In genomic region chr7:150754950-150755349, GRCh38 we compare ENCODE assay signal across 20 cellular contexts. TPM values are rescaled to one million over a fixed set of nuclear protein-coding genes. Genes with fewer than 3 reads are reported as not detected.
DNase-seq lines count a peak whose midpoint lies in the region; ATAC-seq, FAIRE-seq and TF ChIP-seq lines count a peak whose summit lies in the region.
"Had no signal": no experiment of that assay in that cellular context is flagged by ENCODE, and none has a peak within 500 bp of the region (broad histone marks: within the 10 kb centered on the region; RNA-seq: fewer than 3 reads in every experiment).

No MANE protein-coding gene starts in this region.

- peak overlapping the region; percentile 63 for H3K4me3 Mint-ChIP-seq in activated T-cell treated with anti-CD3 and anti-CD28 coated beads, Interleukin-2, amount 50 U/mL, for 4 hours
- no peak overlapping the region for H3K4me3 Mint-ChIP-seq in astrocyte (ENCODE audit: unreplicated experiment)
- H3K4me3 Mint-ChIP-seq in stimulated activated naive CD8-positive, alpha-beta T cell treated with anti-CD3 and anti-CD28 coated beads, Interleukin-15, Interleukin-2, amounts not matched to agents 100 ng/mL and 50 ng/mL, for 24 hours, result peak overlapping the region; percentile 71
- H3K4me3 Mint-ChIP-seq: nephron had no signal

- TF ChIP-seq CTCF in Loucy (conservative IDR thresholded peaks at IDR 0.05; ENCODE audit: low read length) (no peak), astrocyte (IDR thresholded peaks at IDR 0.05; ENCODE audit: insufficient read depth, low read depth, low read length) (no peak), smooth muscle cell (IDR thresholded peaks at IDR 0.05; ENCODE audit: borderline replicate concordance, insufficient read depth, poor library complexity, severe bottlenecking) (no peak), uterus (IDR thresholded peaks at IDR 0.05) (no peak)

- H3K79me2 ChIP-seq in Loucy (ENCODE audit: insufficient read depth, low read length) (no peaks in the 10 kb centered on the region), astrocyte (ENCODE audit: insufficient read depth, low read length) (no peaks in the 10 kb centered on the region), smooth muscle cell (ENCODE audit: low read depth) (no peaks in the 10 kb centered on the region)
- H3K79me2 ChIP-seq: hepatocyte had no signal

- H3K36me3 Mint-ChIP-seq in activated T-cell treated with anti-CD3 and anti-CD28 coated beads, Interleukin-2, amount 50 U/mL, for 4 hours (ENCODE audit: insufficient read depth), result no peaks in the 10 kb centered on the region
- H3K36me3 Mint-ChIP-seq in astrocyte (ENCODE audit: low read depth, unreplicated experiment), result no peaks in the 10 kb centered on the region
- H3K36me3 Mint-ChIP-seq in stimulated activated naive CD8-positive, alpha-beta T cell treated with anti-CD3 and anti-CD28 coated beads, Interleukin-15, Interleukin-2, amounts not matched to agents 100 ng/mL and 50 ng/mL, for 24 hours (ENCODE audit: low read depth), result no peaks in the 10 kb centered on the region

- H4K20me1 ChIP-seq in Loucy (ENCODE audit: insufficient read depth, low read length, poor library complexity, severe bottlenecking) (no peaks in the 10 kb centered on the region), astrocyte (ENCODE audit: insufficient read depth, low read length) (no peaks in the 10 kb centered on the region), smooth muscle cell (ENCODE audit: low read depth) (no peaks in the 10 kb centered on the region)

- TF ChIP-seq POLR2A in uterus (IDR thresholded peaks at IDR 0.05), result no peak

- peak overlapping the region; percentile 47 for H3K27ac Mint-ChIP-seq in astrocyte (ENCODE audit: unreplicated experiment)
- H3K27ac Mint-ChIP-seq in stimulated activated naive CD8-positive, alpha-beta T cell treated with anti-CD3 and anti-CD28 coated beads, Interleukin-15, Interleukin-2, amounts not matched to agents 100 ng/mL and 50 ng/mL, for 24 hours, result peak overlapping the region; percentile 96
- H3K27ac Mint-ChIP-seq: nephron had no signal

- H3K9me3 Mint-ChIP-seq in activated T-cell treated with anti-CD3 and anti-CD28 coated beads, Interleukin-2, amount 50 U/mL, for 4 hours, result no peaks in the 10 kb centered on the region
- no peaks in the 10 kb centered on the region for H3K9me3 Mint-ChIP-seq in astrocyte (ENCODE audit: unreplicated experiment)
- H3K9me3 Mint-ChIP-seq in stimulated activated naive CD8-positive, alpha-beta T cell treated with anti-CD3 and anti-CD28 coated beads, Interleukin-15, Interleukin-2, amounts not matched to agents 100 ng/mL and 50 ng/mL, for 24 hours, result no peaks in the 10 kb centered on the region

- no peak for FAIRE-seq in astrocyte (lab: Jason Lieb, UNC)
- FAIRE-seq: D721Med, H1 had no signal

- H3F3A ChIP-seq in Loucy (ENCODE audit: low read depth) (peaks cover 9% of the 10 kb centered on the region; the same call in 1 of the 2 replicates), smooth muscle cell (ENCODE audit: low read depth) (no peaks in the 10 kb centered on the region)

- ATAC-seq in activated T-cell treated with anti-CD3 and anti-CD28 coated beads, Interleukin-2, amount 50 U/mL, for 4 hours, result peak; percentile 48 to 52
- ATAC-seq: left colon had no signal

- no peaks in the 10 kb centered on the region for H3K36me3 ChIP-seq in Loucy (ENCODE audit: insufficient read depth, low read length)
- no peaks in the 10 kb centered on the region for H3K36me3 ChIP-seq in astrocyte (ENCODE audit: insufficient read depth, low read length)
- H3K36me3 ChIP-seq in smooth muscle cell (ENCODE audit: low read depth), result no peaks in the 10 kb centered on the region
- H3K36me3 ChIP-seq in uterus, result no peaks in the 10 kb centered on the region
- H3K36me3 ChIP-seq: colonic mucosa, esophagus squamous epithelium had no signal

- H3K4me3 ChIP-seq in Loucy (ENCODE audit: low read length, poor library complexity, severe bottlenecking) (peak overlapping the region; percentile 61), astrocyte (ENCODE audit: insufficient read depth, low read depth, low read length) (no peak overlapping the region), smooth muscle cell (no peak overlapping the region), uterus (no peak overlapping the region)
- H3K4me3 ChIP-seq: colonic mucosa, esophagus squamous epithelium, hepatocyte had no signal

- H3K9ac ChIP-seq in Loucy (ENCODE audit: low read depth, low read length, poor library complexity, severe bottlenecking) (peak overlapping the region; percentile 65), astrocyte (ENCODE audit: low read length) (no peak overlapping the region), smooth muscle cell (ENCODE audit: low read depth) (no peak overlapping the region)
- H3K9ac ChIP-seq: KMS-11 had no signal

- no peaks in the 10 kb centered on the region for H3K27me3 Mint-ChIP-seq in activated T-cell treated with anti-CD3 and anti-CD28 coated beads, Interleukin-2, amount 50 U/mL, for 4 hours (ENCODE audit: low read depth)
- no peaks in the 10 kb centered on the region for H3K27me3 Mint-ChIP-seq in astrocyte (ENCODE audit: low read depth, unreplicated experiment)
- no peaks in the 10 kb centered on the region for H3K27me3 Mint-ChIP-seq in stimulated activated naive CD8-positive, alpha-beta T cell treated with anti-CD3 and anti-CD28 coated beads, Interleukin-15, Interleukin-2, amounts not matched to agents 100 ng/mL and 50 ng/mL, for 24 hours

- H3K9me3 ChIP-seq in Loucy (ENCODE audit: insufficient read depth, low read depth, low read length) (no peaks in the 10 kb centered on the region), astrocyte (ENCODE audit: insufficient read depth, low read depth, low read length) (no peaks in the 10 kb centered on the region), smooth muscle cell (replicated peaks; ENCODE audit: low read depth) (no peaks in the 10 kb centered on the region), uterus (no peaks in the 10 kb centered on the region)
- H3K9me3 ChIP-seq: colonic mucosa, esophagus squamous epithelium had no signal

- H3K27ac ChIP-seq in astrocyte (ENCODE audit: low read depth, low read length) (no peak overlapping the region), smooth muscle cell (ENCODE audit: low read depth) (no peak overlapping the region), uterus (peak overlapping the region in 1 of 2 donors; percentile 44)
- H3K27ac ChIP-seq: hepatocyte, KMS-11, RWPE1 had no signal

- intact Hi-C loops in uterus (cut with DNase I; ENCODE audit: low total_unique reads), result no loop called here

- DNase-seq in activated T-cell treated with anti-CD3 and anti-CD28 coated beads, Interleukin-2, amount 50 U/mL, for 4 hours, result no peak
- no peak for DNase-seq in activated T-cell treated with anti-CD3 and anti-CD28 coated beads, Interleukin-2, amount 50 U/mL, for 1 hour
- DNase-seq in astrocyte (ENCODE audit: low read depth) (no peak), smooth muscle cell (lab: John Stamatoyannopoulos, UW; ENCODE audit: unreplicated experiment) (no peak), NCI-H82 (lab: John Stamatoyannopoulos, UW) (no peak), uterus (no peak)
- DNase-seq: colonic mucosa, esophagus squamous epithelium, left colon, NCI-H187 treated with DMSO at 0.1 percent for 48 hours, NCI-H69, retina had no signal

- H3K27me3 ChIP-seq in Loucy (ENCODE audit: insufficient read depth, low read length, poor library complexity, severe bottlenecking), result no peaks in the 10 kb centered on the region
- no peaks in the 10 kb centered on the region for H3K27me3 ChIP-seq in astrocyte (ENCODE audit: insufficient read depth, low read length)
- H3K27me3 ChIP-seq in smooth muscle cell (ENCODE audit: low read depth), result peaks cover 16% of the 10 kb centered on the region
- H3K27me3 ChIP-seq in uterus, result no peaks in the 10 kb centered on the region
- H3K27me3 ChIP-seq: colonic mucosa, esophagus squamous epithelium had no signal

- H2AFZ ChIP-seq in Loucy (ENCODE audit: low read length) (no peak overlapping the region), astrocyte (ENCODE audit: low read depth, low read length) (no peak overlapping the region), smooth muscle cell (ENCODE audit: low read depth) (no peak overlapping the region)
- H2AFZ ChIP-seq: hepatocyte had no signal

- peak overlapping the region; percentile 80 for H3K4me2 ChIP-seq in Loucy (ENCODE audit: low read depth, low read length, poor library complexity, severe bottlenecking)
- H3K4me2 ChIP-seq in astrocyte (ENCODE audit: low read length), result no peak overlapping the region
- H3K4me2 ChIP-seq in smooth muscle cell, result no peak overlapping the region
- H3K4me2 ChIP-seq: hepatocyte, KMS-11 had no signal

- H3K9me2 ChIP-seq in Loucy (replicated peaks; ENCODE audit: low read depth, low read length), result no peaks in the 10 kb centered on the region

- H3K4me1 ChIP-seq in Loucy (ENCODE audit: insufficient read depth, low read length, poor library complexity, severe bottlenecking), result peaks cover 34% of the 10 kb centered on the region
- no peaks in the 10 kb centered on the region for H3K4me1 ChIP-seq in astrocyte (ENCODE audit: insufficient read depth, low read length)
- H3K4me1 ChIP-seq in smooth muscle cell (ENCODE audit: low read depth), result no peaks in the 10 kb centered on the region
- H3K4me1 ChIP-seq in uterus, result no peaks in the 10 kb centered on the region
- H3K4me1 ChIP-seq: colonic mucosa had no signal

- H3K4me1 Mint-ChIP-seq in activated T-cell treated with anti-CD3 and anti-CD28 coated beads, Interleukin-2, amount 50 U/mL, for 4 hours (ENCODE audit: low read depth), result peaks cover 56% of the 10 kb centered on the region
- H3K4me1 Mint-ChIP-seq in astrocyte (ENCODE audit: low read depth, unreplicated experiment), result peaks cover 7% of the 10 kb centered on the region
- peaks cover 65% of the 10 kb centered on the region for H3K4me1 Mint-ChIP-seq in stimulated activated naive CD8-positive, alpha-beta T cell treated with anti-CD3 and anti-CD28 coated beads, Interleukin-15, Interleukin-2, amounts not matched to agents 100 ng/mL and 50 ng/mL, for 24 hours (ENCODE audit: low read depth)
- H3K4me1 Mint-ChIP-seq: nephron had no signal

RNA-seq across cellular contexts. Expression of gene GIMAP5, which starts 17.7 kb away (rescaled TPM):
- 10 to 100 TPM; 44.1 to 52.2 (median 50.2) TPM for total RNA-seq in activated T-cell treated with anti-CD3 and anti-CD28 coated beads, Interleukin-2, amount 50 U/mL, for 4 hours
- total RNA-seq in astrocyte, result 0.14 TPM in 1 of 2 replicates, not detected in the other
- total RNA-seq in smooth muscle cell, result not detected in 2 replicates
- polyA plus RNA-seq in smooth muscle cell, result not detected in 2 replicates
- total RNA-seq in uterus, result 100 to 1,000 TPM in 1 of 4 donors, 10 to 100 TPM in 3; 20.4 to 103 (median 31.9) TPM
- total RNA-seq: H1 had no signal
- polyA plus RNA-seq: H1 had no signal

RNA-seq across cellular contexts. Expression of gene GIMAP1, which starts 38.5 kb away (rescaled TPM):
- total RNA-seq in activated T-cell treated with anti-CD3 and anti-CD28 coated beads, Interleukin-2, amount 50 U/mL, for 4 hours, result 1 to 10 TPM; 2.1 to 2.7 (median 2.1) TPM
- total RNA-seq in astrocyte, result not detected in 2 replicates
- total RNA-seq in smooth muscle cell, result not detected in 2 replicates
- polyA plus RNA-seq in smooth muscle cell, result not detected in 2 replicates
- 10 to 100 TPM in 2 of 4 donors, 1 to 10 TPM in 2; 4.0 to 19.1 (median 9.9) TPM for total RNA-seq in uterus
- total RNA-seq: H1, hepatocyte had no signal
- polyA plus RNA-seq: H1 had no signal

RNA-seq across cellular contexts. Expression of gene TMEM176B, which starts 45.2 kb away (rescaled TPM):
- under 1 TPM; 0.24 to 0.58 (median 0.33) TPM for total RNA-seq in activated T-cell treated with anti-CD3 and anti-CD28 coated beads, Interleukin-2, amount 50 U/mL, for 4 hours
- total RNA-seq in astrocyte (0.26 and 0.32 TPM in 2 replicates), smooth muscle cell (52.8 and 78.8 TPM in 2 replicates), uterus (10 to 100 TPM; 10.2 to 34.1 (median 29.4) TPM)
- 90.5 and 108 TPM in 2 replicates for polyA plus RNA-seq in smooth muscle cell

RNA-seq across cellular contexts. Expression of gene TMEM176A, which starts 45.6 kb away (rescaled TPM):
- under 1 TPM; 0.20 to 0.24 (median 0.22) TPM for total RNA-seq in activated T-cell treated with anti-CD3 and anti-CD28 coated beads, Interleukin-2, amount 50 U/mL, for 4 hours
- total RNA-seq in astrocyte (0.31 TPM in 1 of 2 replicates, not detected in the other), smooth muscle cell (46.6 and 52.8 TPM in 2 replicates), uterus (10 to 100 TPM in 3 of 4 donors, 1 to 10 TPM in 1; 7.7 to 48.2 (median 17.0) TPM)
- 95.8 and 105 TPM in 2 replicates for polyA plus RNA-seq in smooth muscle cell

Comparison
In these comparisons a context has a peak if more than half of its experiments do, and no peak if none do; other contexts are left out.
1. RNA of gene GIMAP5, which starts 17.7 kb away (total RNA-seq): 44.1 to 52.2 TPM in activated T-cell treated with anti-CD3 and anti-CD28 coated beads, Interleukin-2, amount 50 U/mL, for 4 hours and 20.4 to 103 TPM in uterus; 0.14 TPM in astrocyte and not detected in smooth muscle cell; every median in the first group is over 10 times any median in the second.